12 cellular contexts compared by ENCODE assay signal in genomic region chr17:81902653-81903414, GRCh38. TPM values are rescaled to one million over a fixed set of nuclear protein-coding genes. Genes with fewer than 3 reads are reported as not detected.
DNase-seq lines count a peak whose midpoint lies in the region; ATAC-seq and TF ChIP-seq lines count a peak whose summit lies in the region.
"Had no signal": no experiment of that assay in that cellular context is flagged by ENCODE, and none has a peak within 500 bp of the region (broad histone marks: within the 10 kb centered on the region; RNA-seq: fewer than 3 reads in every experiment).

No MANE protein-coding gene starts in this region.

- H3K4me1 ChIP-seq in heart left ventricle (peaks cover 0 to 15% (median 7%) of the 10 kb centered on the region in 12 donors), osteoblast (ENCODE audit: insufficient read depth, low read length) (peaks cover 14% of the 10 kb centered on the region)

- intact Hi-C loops in heart left ventricle (cut with DNase I), result no loop called here

- POLR2A ChIA-PET in BJ (lab: Charles Lee) (interaction anchor here (0.6 kb wide), 1 partner anchor 40 kb away, joined by 3 read pairs; no protein-coding TSS in a partner anchor), RWPE1 (lab: Yijun Ruan, JAX; ENCODE audit: low non-redundant PET) (no interaction called here)

- H3K4me3 ChIP-seq in BJ (ENCODE audit: low read depth, low read length) (peak overlapping the region; percentile 27), heart left ventricle (peak overlapping the region in 10 of 12 donors; percentile 23 to 49 (median 42)), osteoblast (ENCODE audit: insufficient read depth, low read length) (peak overlapping the region; percentile 55)

- peak overlapping the region; percentile 61 for H3K4me2 ChIP-seq in osteoblast (ENCODE audit: insufficient read depth, low read length)

- H3K27me3 ChIP-seq in BJ (ENCODE audit: control insufficient read depth, insufficient read depth, low read length) (no peaks in the 10 kb centered on the region), heart left ventricle (peaks cover 0 to 19% (median 0%) of the 10 kb centered on the region in 9 donors), osteoblast (ENCODE audit: insufficient read depth, low read length) (no peaks in the 10 kb centered on the region)

- no peak overlapping the region for H2AFZ ChIP-seq in osteoblast (ENCODE audit: low read length)

- CTCF ChIA-PET in BJ (lab: Yijun Ruan, JAX) (no interaction called here), RWPE1 (lab: Yijun Ruan, JAX) (no interaction called here)

- 42 to 75% (median 55%) methylated on average over 10 to 47 of the region's 47 CpGs for WGBS in heart left ventricle, 4 donors

- TF ChIP-seq POLR2A in heart left ventricle (IDR thresholded peaks at IDR 0.05), result no peak

- peaks cover 20% of the 10 kb centered on the region for H3K36me3 ChIP-seq in BJ (ENCODE audit: control insufficient read depth, insufficient read depth, low read length)
- H3K36me3 ChIP-seq in heart left ventricle, result peaks cover 0 to 61% (median 27%) of the 10 kb centered on the region in 9 donors
- H3K36me3 ChIP-seq in osteoblast (ENCODE audit: insufficient read depth, low read length), result peaks cover 16% of the 10 kb centered on the region

- H3K79me2 ChIP-seq in osteoblast (ENCODE audit: insufficient read depth, low read length), result peaks cover 7% of the 10 kb centered on the region

- DNase-seq in BJ (ENCODE audit: low read depth) (no peak), RWPE1 (ENCODE audit: low spot score) (no peak), heart left ventricle (peak in 3 of 5 donors; percentile 19 to 40 (median 26)), osteoblast (ENCODE audit: insufficient read length, low spot score, missing footprints) (peak; percentile 83), DMS 273 (lab: John Stamatoyannopoulos, UW; ENCODE audit: unreplicated experiment) (no peak)
- DNase-seq in activated CD4-positive, alpha-beta T cell treated with anti-CD3 and anti-CD28 coated beads for 48 hours, result no peak
- DNase-seq: HCEC 1CT, SIG-M5 had no signal

- TF ChIP-seq CTCF in BJ (IDR thresholded peaks at IDR 0.05; ENCODE audit: insufficient read depth, low read depth, low read length) (no peak), RWPE1 (conservative IDR thresholded peaks at IDR 0.05; ENCODE audit: low read depth) (no peak), heart left ventricle (IDR thresholded peaks at IDR 0.05) (no peak), osteoblast (IDR thresholded peaks at IDR 0.05; ENCODE audit: extremely low read depth, low read depth, low read length) (no peak)

- ATAC-seq in heart left ventricle (peak in 1 of 4 donors; percentile 1), GM18907 (IDR thresholded peaks at IDR 0.05; ENCODE audit: unreplicated experiment) (no peak), HG02571 (IDR thresholded peaks at IDR 0.05; ENCODE audit: unreplicated experiment) (no peak)

- H4K20me1 ChIP-seq in osteoblast (ENCODE audit: insufficient read depth, low read length), result peaks cover 21% of the 10 kb centered on the region

- H3K27ac ChIP-seq in RWPE1 (peak overlapping the region; percentile 98), heart left ventricle (no peak overlapping the region), osteoblast (ENCODE audit: low read depth, low read length) (no peak overlapping the region)
- H3K27ac ChIP-seq: cardiac muscle cell, HL-60 had no signal

- H3K9me3 ChIP-seq in heart left ventricle (no peaks in the 10 kb centered on the region), osteoblast (ENCODE audit: low read depth, low read length) (no peaks in the 10 kb centered on the region)

RNA-seq across cellular contexts. Expression of gene NPB, which starts 0.8 kb away (rescaled TPM):
- polyA plus RNA-seq in BJ (2011; rRNA removed) (0.21 and 0.38 TPM in 2 replicates), heart left ventricle (under 1 TPM; 0.29 to 0.61 TPM)
- 0.24 TPM in 1 of 2 replicates, not detected in the other for polyA minus RNA-seq in BJ (2011; rRNA and poly(A)+ RNA removed)
- total RNA-seq in heart left ventricle (1 to 10 TPM in 1 of 9 donors, under 1 TPM in 7, not detected in 1; 0.13 to 1.2 (median 0.50) TPM), osteoblast (under 0.01 TPM in 1 of 2 replicates, not detected in the other)

RNA-seq across cellular contexts. Expression of gene PCYT2, which starts 8.4 kb away (rescaled TPM):
- 24.5 and 44.2 TPM in 2 replicates for polyA plus RNA-seq in BJ (2011; rRNA removed)
- polyA minus RNA-seq in BJ (2011; rRNA and poly(A)+ RNA removed), result 19.1 and 25.7 TPM in 2 replicates
- 10 to 100 TPM; 28.8 to 85.5 (median 46.2) TPM for total RNA-seq in heart left ventricle
- 10 to 100 TPM; 60.4 to 64.0 TPM for polyA plus RNA-seq in heart left ventricle
- 61.6 and 67.0 TPM in 2 replicates for total RNA-seq in osteoblast

RNA-seq across cellular contexts. Expression of gene ANAPC11, which starts 11.3 kb away (rescaled TPM):
- polyA plus RNA-seq in BJ (2011; rRNA removed) (227 and 290 TPM in 2 replicates), heart left ventricle (100 to 1,000 TPM; 283 to 329 TPM)
- 40.9 and 41.0 TPM in 2 replicates for polyA minus RNA-seq in BJ (2011; rRNA and poly(A)+ RNA removed)
- total RNA-seq in heart left ventricle (100 to 1,000 TPM; 118 to 255 (median 143) TPM), osteoblast (105 and 123 TPM in 2 replicates)

RNA-seq across cellular contexts. Expression of gene ALYREF, which starts 11.4 kb away (rescaled TPM):
- 74.8 and 83.4 TPM in 2 replicates for polyA plus RNA-seq in BJ (2011; rRNA removed)
- polyA minus RNA-seq in BJ (2011; rRNA and poly(A)+ RNA removed), result 52.1 and 66.9 TPM in 2 replicates
- 10 to 100 TPM; 25.1 to 39.9 (median 32.4) TPM for total RNA-seq in heart left ventricle
- polyA plus RNA-seq in heart left ventricle, result 10 to 100 TPM in 1 of 2 donors, 1 to 10 TPM in 1; 9.8 to 50.5 TPM
- 58.0 and 60.1 TPM in 2 replicates for total RNA-seq in osteoblast

RNA-seq across cellular contexts. Expression of gene SIRT7, which starts 15.1 kb away (rescaled TPM):
- polyA plus RNA-seq in BJ (2011; rRNA removed) (5.2 and 8.4 TPM in 2 replicates), heart left ventricle (10 to 100 TPM in 1 of 2 donors, 1 to 10 TPM in 1; 7.1 to 12.0 TPM)
- 22.0 and 32.1 TPM in 2 replicates for polyA minus RNA-seq in BJ (2011; rRNA and poly(A)+ RNA removed)
- total RNA-seq in heart left ventricle (10 to 100 TPM in 2 of 9 donors, 1 to 10 TPM in 7; 3.6 to 13.2 (median 6.6) TPM), osteoblast (15.0 and 22.1 TPM in 2 replicates)

Comparison
In these comparisons a context has a peak if more than half of its experiments do, and no peak if none do; other contexts are left out.
1. DNase-seq: peak in heart left ventricle (3 of 5) and osteoblast (single experiment); none in BJ (single experiment), RWPE1 (single experiment), activated CD4-positive, alpha-beta T cell treated with anti-CD3 and anti-CD28 coated beads for 48 hours (single experiment) and DMS 273 (single experiment).
2. Peak in every context shown above with its lines, with median percentiles within 50 percentile points of each other: H3K4me3 ChIP-seq.